8 cellular contexts compared by ENCODE assay signal in the genomic region with DNA sequence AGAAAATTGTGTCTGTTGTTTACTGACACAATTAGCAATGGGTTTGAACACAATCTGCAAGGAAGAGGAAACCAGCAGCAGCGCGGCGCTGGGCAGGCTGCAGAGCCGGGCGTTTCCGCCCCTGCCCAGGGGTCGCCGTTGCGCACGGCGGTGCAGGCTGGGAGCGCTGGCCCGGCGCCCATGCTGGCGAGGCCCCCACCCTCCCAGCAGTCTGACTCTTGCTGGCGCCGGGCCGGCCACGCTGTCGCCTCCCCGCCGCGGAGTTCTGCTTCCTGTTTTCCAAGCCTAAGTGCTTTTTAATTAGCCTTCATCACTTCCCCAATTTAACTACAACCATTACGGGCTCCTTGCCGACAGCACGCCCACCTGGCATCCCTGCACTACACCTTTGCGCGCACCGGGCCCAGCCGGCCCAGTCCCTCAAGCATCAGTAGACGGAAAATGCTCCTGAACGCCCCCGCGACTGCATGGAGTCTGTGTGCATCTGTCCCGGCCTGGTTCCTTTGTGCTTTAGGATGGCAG.
DNase-seq lines count a peak whose midpoint lies in the region; ATAC-seq, FAIRE-seq and TF ChIP-seq lines count a peak whose summit lies in the region.

No MANE protein-coding gene starts in this region.

- H3K4me3 ChIP-seq in K562 (peak overlapping the region; percentile 32), iPS-15b (ENCODE audit: low read depth, low read length) (peak overlapping the region; percentile 58)

- H4K20me1 ChIP-seq in K562 (replicated peaks; ENCODE audit: control insufficient read depth, insufficient read depth, low read length): no peaks in the 10 kb centered on the region

- H3K27me3 ChIP-seq in K562 (ENCODE audit: control insufficient read depth in 2 of 2, insufficient read depth in 2 of 2, low read length in 2 of 2) (no peaks in the 10 kb centered on the region; a peak in 1 of 5 replicates), iPS-15b (ENCODE audit: control insufficient read depth, insufficient read depth, low read length) (peaks cover 58% of the 10 kb centered on the region)

- CTCF ChIA-PET in K562 (lab: Yijun Ruan, JAX; ENCODE audit: low intra/inter-chr PET ratio): no interaction called here

- intact Hi-C loops in K562 (cut with micrococcal nuclease): no loop called here

- H3K4me1 ChIP-seq in K562 (replicated peaks in 1 of 2; ENCODE audit: control insufficient read depth in 2 of 2, insufficient read depth in 2 of 2, low read length in 2 of 2) (peaks cover 0 to 6% of the 10 kb centered on the region in 2 experiments; a peak in 2 of 5 replicates), iPS-15b (ENCODE audit: control insufficient read depth, insufficient read depth, low read length) (peaks cover 13% of the 10 kb centered on the region)

- TF ChIP-seq POLR2A in K562 (conservative IDR thresholded peaks at IDR 0.05): no peak

- peak overlapping the region; percentile 72 for H3K4me2 ChIP-seq in K562 (ENCODE audit: insufficient read depth, low read length)

- H3K79me2 ChIP-seq in K562 (ENCODE audit: control insufficient read depth, insufficient read depth, low read length): no peaks in the 10 kb centered on the region

- TF ChIP-seq CTCF in K562 (IDR thresholded peaks at IDR 0.05 in 2 of 3, conservative IDR thresholded peaks at IDR 0.05 in 1 of 3; ENCODE audit: insufficient read depth in 2 of 3, low read depth in 1 of 3, low read length in 3 of 3): no peak

- no TSS peak for BruUV-seq in K562 (replicated peaks; lab: Mats Ljungman, UMichigan)

- POLR2A ChIA-PET in K562 (lab: Yijun Ruan, JAX): no interaction called here

- no peak overlapping the region for H3K27ac ChIP-seq in K562 (ENCODE audit: extremely low read depth, low read depth, low read length)

- H2AFZ ChIP-seq in K562 (ENCODE audit: low read depth, low read length): peak overlapping the region; percentile 84

- H3K9me3 ChIP-seq in K562 (replicated peaks; ENCODE audit: control insufficient read depth, insufficient read depth, low read depth, low read length): no peaks in the 10 kb centered on the region
- H3K9me3 ChIP-seq in iPS-15b (ENCODE audit: control insufficient read depth, insufficient read depth, low read length): no peaks in the 10 kb centered on the region

- FAIRE-seq in K562 (lab: Jason Lieb, UNC): no peak

- ATAC-seq in HG03159 (IDR thresholded peaks at IDR 0.05; ENCODE audit: unreplicated experiment): peak; percentile 56
- peak; percentile 92 for ATAC-seq in K562
- no peak for ATAC-seq in HG03460 (IDR thresholded peaks at IDR 0.05; ENCODE audit: unreplicated experiment)

- in situ Hi-C loops in K562 (cut with MboI): no loop called here

- no peak for TF ChIP-seq RAD21 in K562 (CRISPR knock-in tag; conservative IDR thresholded peaks at IDR 0.05 in 1 of 2, IDR thresholded peaks at IDR 0.05 in 1 of 2)

- 2% methylated on average over 35 of the region's 35 CpGs for WGBS in K562 (ENCODE audit: insufficient coverage, low coverage, missing lambda C conversion rate)

- H3K9me1 ChIP-seq in K562 (ENCODE audit: control insufficient read depth, insufficient read depth, low read length): no peaks in the 10 kb centered on the region

- H3K9ac ChIP-seq in K562 (ENCODE audit: insufficient read depth in 1 of 2, low read depth in 2 of 2, low read length in 2 of 2): peak overlapping the region in 1 of 2 experiments; percentile 74; a peak in 2 of 4 replicates
- no peak overlapping the region for H3K9ac ChIP-seq in iPS-15b (ENCODE audit: low read depth, low read length)

- DNase-seq in GM03348 (ENCODE audit: low spot score) (peak; percentile 71), NCI-H748 treated with DMSO at 0.1 percent for 48 hours (lab: John Stamatoyannopoulos, UW) (peak; percentile 100), K562 (ENCODE audit: extremely low read depth in 1 of 4, low spot score in 3 of 4) (peak; percentile 8 to 43 (median 24)), renal cortical epithelial cell (ENCODE audit: low read depth) (peak; percentile 57), OCI-M2 (lab: John Stamatoyannopoulos, UW; ENCODE audit: unreplicated experiment) (no peak)

- H3K36me3 ChIP-seq in K562 (ENCODE audit: control insufficient read depth, insufficient read depth, low read length) (no peaks in the 10 kb centered on the region), iPS-15b (ENCODE audit: control insufficient read depth, insufficient read depth, low read length) (no peaks in the 10 kb centered on the region)

- TF ChIP-seq EP300 in K562 (IDR thresholded peaks at IDR 0.05; ENCODE audit: low read length): no peak

TF ChIP-seq in K562, 482 proteins besides CTCF, POLR2A, EP300 and RAD21 (continues in another document):
- TF ChIP-seq ATF7 (IDR thresholded peaks at IDR 0.05): no peak
- TF ChIP-seq, protein P1, sequence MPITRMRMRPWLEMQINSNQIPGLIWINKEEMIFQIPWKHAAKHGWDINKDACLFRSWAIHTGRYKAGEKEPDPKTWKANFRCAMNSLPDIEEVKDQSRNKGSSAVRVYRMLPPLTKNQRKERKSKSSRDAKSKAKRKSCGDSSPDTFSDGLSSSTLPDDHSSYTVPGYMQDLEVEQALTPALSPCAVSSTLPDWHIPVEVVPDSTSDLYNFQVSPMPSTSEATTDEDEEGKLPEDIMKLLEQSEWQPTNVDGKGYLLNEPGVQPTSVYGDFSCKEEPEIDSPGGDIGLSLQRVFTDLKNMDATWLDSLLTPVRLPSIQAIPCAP (CRISPR knock-in tag; IDR thresholded peaks at IDR 0.05; ENCODE audit: borderline replicate concordance): no peak
- TF ChIP-seq, protein P2, sequence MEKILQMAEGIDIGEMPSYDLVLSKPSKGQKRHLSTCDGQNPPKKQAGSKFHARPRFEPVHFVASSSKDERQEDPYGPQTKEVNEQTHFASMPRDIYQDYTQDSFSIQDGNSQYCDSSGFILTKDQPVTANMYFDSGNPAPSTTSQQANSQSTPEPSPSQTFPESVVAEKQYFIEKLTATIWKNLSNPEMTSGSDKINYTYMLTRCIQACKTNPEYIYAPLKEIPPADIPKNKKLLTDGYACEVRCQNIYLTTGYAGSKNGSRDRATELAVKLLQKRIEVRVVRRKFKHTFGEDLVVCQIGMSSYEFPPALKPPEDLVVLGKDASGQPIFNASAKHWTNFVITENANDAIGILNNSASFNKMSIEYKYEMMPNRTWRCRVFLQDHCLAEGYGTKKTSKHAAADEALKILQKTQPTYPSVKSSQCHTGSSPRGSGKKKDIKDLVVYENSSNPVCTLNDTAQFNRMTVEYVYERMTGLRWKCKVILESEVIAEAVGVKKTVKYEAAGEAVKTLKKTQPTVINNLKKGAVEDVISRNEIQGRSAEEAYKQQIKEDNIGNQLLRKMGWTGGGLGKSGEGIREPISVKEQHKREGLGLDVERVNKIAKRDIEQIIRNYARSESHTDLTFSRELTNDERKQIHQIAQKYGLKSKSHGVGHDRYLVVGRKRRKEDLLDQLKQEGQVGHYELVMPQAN (IDR thresholded peaks at IDR 0.05; ENCODE audit: borderline replicate concordance): no peak
- TF ChIP-seq, protein P3, sequence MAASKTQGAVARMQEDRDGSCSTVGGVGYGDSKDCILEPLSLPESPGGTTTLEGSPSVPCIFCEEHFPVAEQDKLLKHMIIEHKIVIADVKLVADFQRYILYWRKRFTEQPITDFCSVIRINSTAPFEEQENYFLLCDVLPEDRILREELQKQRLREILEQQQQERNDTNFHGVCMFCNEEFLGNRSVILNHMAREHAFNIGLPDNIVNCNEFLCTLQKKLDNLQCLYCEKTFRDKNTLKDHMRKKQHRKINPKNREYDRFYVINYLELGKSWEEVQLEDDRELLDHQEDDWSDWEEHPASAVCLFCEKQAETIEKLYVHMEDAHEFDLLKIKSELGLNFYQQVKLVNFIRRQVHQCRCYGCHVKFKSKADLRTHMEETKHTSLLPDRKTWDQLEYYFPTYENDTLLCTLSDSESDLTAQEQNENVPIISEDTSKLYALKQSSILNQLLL (CRISPR knock-in tag; IDR thresholded peaks at IDR 0.05; ENCODE audit: borderline replicate concordance): no peak
- no peak for TF ChIP-seq ZNF408 (CRISPR knock-in tag; IDR thresholded peaks at IDR 0.05; ENCODE audit: low read depth)
- TF ChIP-seq YY1 (IDR thresholded peaks at IDR 0.05; ENCODE audit: borderline replicate concordance in 1 of 3, control insufficient read depth in 1 of 3, extremely low read depth in 1 of 3, insufficient read depth in 3 of 3, insufficient read length in 1 of 3, insufficient replicate concordance in 2 of 3, low read depth in 1 of 3, low read length in 2 of 3): no peak
- TF ChIP-seq PPARD (CRISPR knock-in tag; IDR thresholded peaks at IDR 0.05): no peak
- TF ChIP-seq DDX20 (tag; IDR thresholded peaks at IDR 0.05; ENCODE audit: low read depth): no peak
- TF ChIP-seq CCNT2 (IDR thresholded peaks at IDR 0.05; ENCODE audit: borderline replicate concordance, extremely low read depth, insufficient read length, low read depth, low read length): peak; percentile 31
- TF ChIP-seq HLTF (IDR thresholded peaks at IDR 0.05): no peak
- TF ChIP-seq NFIC (IDR thresholded peaks at IDR 0.05): peak; percentile 71
- TF ChIP-seq, protein P4, sequence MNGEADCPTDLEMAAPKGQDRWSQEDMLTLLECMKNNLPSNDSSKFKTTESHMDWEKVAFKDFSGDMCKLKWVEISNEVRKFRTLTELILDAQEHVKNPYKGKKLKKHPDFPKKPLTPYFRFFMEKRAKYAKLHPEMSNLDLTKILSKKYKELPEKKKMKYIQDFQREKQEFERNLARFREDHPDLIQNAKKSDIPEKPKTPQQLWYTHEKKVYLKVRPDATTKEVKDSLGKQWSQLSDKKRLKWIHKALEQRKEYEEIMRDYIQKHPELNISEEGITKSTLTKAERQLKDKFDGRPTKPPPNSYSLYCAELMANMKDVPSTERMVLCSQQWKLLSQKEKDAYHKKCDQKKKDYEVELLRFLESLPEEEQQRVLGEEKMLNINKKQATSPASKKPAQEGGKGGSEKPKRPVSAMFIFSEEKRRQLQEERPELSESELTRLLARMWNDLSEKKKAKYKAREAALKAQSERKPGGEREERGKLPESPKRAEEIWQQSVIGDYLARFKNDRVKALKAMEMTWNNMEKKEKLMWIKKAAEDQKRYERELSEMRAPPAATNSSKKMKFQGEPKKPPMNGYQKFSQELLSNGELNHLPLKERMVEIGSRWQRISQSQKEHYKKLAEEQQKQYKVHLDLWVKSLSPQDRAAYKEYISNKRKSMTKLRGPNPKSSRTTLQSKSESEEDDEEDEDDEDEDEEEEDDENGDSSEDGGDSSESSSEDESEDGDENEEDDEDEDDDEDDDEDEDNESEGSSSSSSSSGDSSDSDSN (IDR thresholded peaks at IDR 0.05; ENCODE audit: borderline replicate concordance in 1 of 2, low read depth in 2 of 2, low read length in 2 of 2): no peak
- no peak for TF ChIP-seq ZKSCAN8 (CRISPR knock-in tag; IDR thresholded peaks at IDR 0.05)
- TF ChIP-seq SUPT5H (IDR thresholded peaks at IDR 0.05): no peak
- no peak for TF ChIP-seq HIVEP1 (CRISPR knock-in tag; IDR thresholded peaks at IDR 0.05)
- TF ChIP-seq DPF2 (IDR thresholded peaks at IDR 0.05): no peak
- no peak for TF ChIP-seq ZKSCAN1 (IDR thresholded peaks at IDR 0.05; ENCODE audit: low read depth, low read length)
- peak; percentile 53; the same call in 1 of the 2 replicates for TF ChIP-seq CTBP1 (IDR thresholded peaks at IDR 0.05; ENCODE audit: borderline replicate concordance)
- TF ChIP-seq POLR2B (IDR thresholded peaks at IDR 0.05; ENCODE audit: low read depth, partially characterized antibody): no peak
